ENCODE assay signal across 1 cellular context in genomic region chr3:121624147-121624852, GRCh38.
TF ChIP-seq lines count a peak whose summit lies in the region.

No MANE protein-coding gene starts in this region.

TF ChIP-seq in GM12891, 5 proteins besides CTCF, POLR2A, EP300 and RAD21 (continued from another document):
- TF ChIP-seq POU2F2 (IDR thresholded peaks at IDR 0.05; ENCODE audit: low read depth, low read length) (no peak), PAX5 (IDR thresholded peaks at IDR 0.05; ENCODE audit: insufficient read depth, low read length, severe bottlenecking) (no peak)
